15 cellular contexts compared by ENCODE assay signal in genomic region chr7:69776611-69777010, GRCh38.
"Had no signal": no experiment of that assay in that cellular context is flagged by ENCODE, and none has a peak within 500 bp of the region (broad histone marks: within the 10 kb centered on the region; RNA-seq: fewer than 3 reads in every experiment).

No MANE protein-coding gene starts in this region.

- H3K4me3 ChIP-seq: left ventricle myocardium inferior, tibial artery, vagina had no signal

- DNase-seq: activated CD4-positive, alpha-beta T cell treated with anti-CD3 and anti-CD28 coated beads, Interleukin-2, amount 10 ng/mL, durations not matched to agents 7 days and 5 days; activated CD4-positive, CD25-positive, alpha-beta regulatory T cell; activated effector memory CD4-positive, alpha-beta T cell treated with Interleukin-2 at 50 U/mL for 16 hours; amygdala; effector CD4-positive, alpha-beta T cell; foreskin keratinocyte; head of caudate nucleus; left ventricle myocardium inferior; natural killer cell; right cardiac atrium; T-helper 2 cell; tibial artery had no signal

- H3K36me3 ChIP-seq: left ventricle myocardium inferior, tibial artery, vagina had no signal

- H3K27me3 ChIP-seq: foreskin keratinocyte, tibial artery, vagina had no signal

- ATAC-seq: activated naive CD4-positive, alpha-beta T cell treated with anti-CD3 and anti-CD28 coated beads, Interleukin-2, amount 50 U/mL, for 72 hours; foreskin keratinocyte; natural killer cell; right cardiac atrium; stimulated activated effector memory CD8-positive, alpha-beta T cell treated with anti-CD3 and anti-CD28 coated beads, Interleukin-12 subunit alpha, Interleukin-12 subunit beta, amount 100 ng/mL, for 72 hours had no signal

- H3K9me3 ChIP-seq: left ventricle myocardium inferior, tibial artery, vagina had no signal

- H3K27ac ChIP-seq: foreskin keratinocyte, tibial artery, vagina had no signal
